8 cellular contexts compared by ENCODE assay signal in genomic region chr13:34941436-34941834, GRCh38. TPM values are rescaled to one million over a fixed set of nuclear protein-coding genes. Genes with fewer than 3 reads are reported as not detected.
DNase-seq lines count a peak whose midpoint lies in the region; ATAC-seq and TF ChIP-seq lines count a peak whose summit lies in the region.

No MANE protein-coding gene starts in this region.

- H3K4me3 Mint-ChIP-seq in activated naive CD4-positive, alpha-beta T cell treated with anti-CD3 and anti-CD28 coated beads, Interleukin-2, amount 10 ng/mL, durations not matched to agents 7 days and 5 days, result peak overlapping the region; percentile 85

- H3K4me1 Mint-ChIP-seq in activated naive CD4-positive, alpha-beta T cell treated with anti-CD3 and anti-CD28 coated beads, Interleukin-2, amount 10 ng/mL, durations not matched to agents 7 days and 5 days, result peaks cover 26% of the 10 kb centered on the region

- H3K27me3 ChIP-seq in breast epithelium (no peaks in the 10 kb centered on the region), uterus (no peaks in the 10 kb centered on the region)

- intact Hi-C loops in breast epithelium (cut with DNase I; ENCODE audit: low total_unique reads), result no loop called here
- intact Hi-C loops in uterus (cut with DNase I; ENCODE audit: low total_unique reads), result no loop called here

- H3K27me3 Mint-ChIP-seq in activated naive CD4-positive, alpha-beta T cell treated with anti-CD3 and anti-CD28 coated beads, Interleukin-2, amount 10 ng/mL, durations not matched to agents 7 days and 5 days, result peaks cover 31% of the 10 kb centered on the region

- H3K4me3 ChIP-seq in breast epithelium (peak overlapping the region; percentile 64 to 93 (median 87)), uterus (peak overlapping the region; percentile 89 to 92)

- H3K9me3 Mint-ChIP-seq in activated naive CD4-positive, alpha-beta T cell treated with anti-CD3 and anti-CD28 coated beads, Interleukin-2, amount 10 ng/mL, durations not matched to agents 7 days and 5 days, result no peaks in the 10 kb centered on the region

- no peaks in the 10 kb centered on the region for H3K36me3 Mint-ChIP-seq in activated naive CD4-positive, alpha-beta T cell treated with anti-CD3 and anti-CD28 coated beads, Interleukin-2, amount 10 ng/mL, durations not matched to agents 7 days and 5 days

- H3K4me1 ChIP-seq in breast epithelium (no peaks in the 10 kb centered on the region), uterus (no peaks in the 10 kb centered on the region)

- H3K27ac ChIP-seq in breast epithelium (no peak overlapping the region), uterus (peak overlapping the region; percentile 87 to 89)

- no peak for ATAC-seq in HG03196 (IDR thresholded peaks at IDR 0.05; ENCODE audit: unreplicated experiment)

- TF ChIP-seq POLR2A in breast epithelium (IDR thresholded peaks at IDR 0.05) (no peak), uterus (IDR thresholded peaks at IDR 0.05) (no peak)

- TF ChIP-seq CTCF in breast epithelium (IDR thresholded peaks at IDR 0.05) (no peak), uterus (IDR thresholded peaks at IDR 0.05) (no peak)

- peak overlapping the region; percentile 42 for H3K27ac Mint-ChIP-seq in activated naive CD4-positive, alpha-beta T cell treated with anti-CD3 and anti-CD28 coated beads, Interleukin-2, amount 10 ng/mL, durations not matched to agents 7 days and 5 days

- H3K9me3 ChIP-seq in breast epithelium, result no peaks in the 10 kb centered on the region
- no peaks in the 10 kb centered on the region for H3K9me3 ChIP-seq in uterus

- no peak for DNase-seq in activated naive CD4-positive, alpha-beta T cell treated with anti-CD3 and anti-CD28 coated beads, Interleukin-2, amount 10 ng/mL, durations not matched to agents 7 days and 5 days
- DNase-seq in activated naive CD4-positive, alpha-beta T cell treated with anti-CD3 and anti-CD28 coated beads, Interleukin-2, amount 50 U/mL, for 16 hours, result no peak
- no peak for DNase-seq in breast epithelium (ENCODE audit: low spot score in 2 of 2)
- peak; percentile 14 for DNase-seq in medulla oblongata (ENCODE audit: extremely low spot score)
- DNase-seq in uterus, result no peak
- DNase-seq in NCI-H1694 (lab: John Stamatoyannopoulos, UW), result no peak
- no peak for DNase-seq in activated CD8-positive, alpha-beta memory T cell treated with anti-CD3 and anti-CD28 coated beads, Interleukin-2, amount 50 U/mL, for 48 hours

- H3K36me3 ChIP-seq in breast epithelium (no peaks in the 10 kb centered on the region), uterus (no peaks in the 10 kb centered on the region)

- CTCF ChIA-PET in activated naive CD4-positive, alpha-beta T cell treated with anti-CD3 and anti-CD28 coated beads, Interleukin-2, amount 10 ng/mL, durations not matched to agents 7 days and 5 days (lab: Charles Lee), result interaction anchor here (1.5 kb wide), 1 partner anchor 218 kb away, joined by 3 read pairs; no protein-coding TSS in a partner anchor

RNA-seq across cellular contexts. Expression of gene NBEA, which starts 0.6 kb away (rescaled TPM):
- total RNA-seq in breast epithelium, result 10 to 100 TPM in 2 of 3 donors, 1 to 10 TPM in 1; 7.5 to 18.6 (median 16.1) TPM
- 10 to 100 TPM; 15.6 to 58.1 (median 37.3) TPM for total RNA-seq in uterus

Comparison
In these comparisons a context has a peak if more than half of its experiments do, and no peak if none do; other contexts are left out.
1. H3K27ac ChIP-seq: peak in uterus (2 of 2); none in breast epithelium (0 of 2).